In the genomic region with DNA sequence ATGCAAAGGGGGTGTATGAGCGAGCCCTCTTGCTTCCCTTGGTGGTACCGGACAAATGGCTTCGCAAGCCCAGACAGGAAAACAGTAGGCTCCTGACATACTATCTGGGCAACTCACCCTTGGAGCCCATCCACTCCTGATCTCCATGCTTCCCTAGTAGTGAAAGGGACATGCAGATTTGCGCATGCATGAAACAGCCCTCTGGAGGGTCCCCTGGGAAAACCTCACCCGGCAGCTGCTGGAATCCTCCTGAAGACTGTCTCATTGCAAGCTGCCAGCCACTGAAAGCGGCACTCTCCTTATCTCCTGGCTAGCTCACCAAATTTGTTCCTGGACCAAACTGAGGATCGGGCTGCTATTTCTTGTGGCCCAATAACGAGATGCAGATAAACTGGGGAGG, we compare ENCODE assay signal across 1 cellular context.
TF ChIP-seq lines count a peak whose summit lies in the region.

No MANE protein-coding gene starts in this region.

TF ChIP-seq in GM23338, 12 proteins besides CTCF, POLR2A, EP300 and RAD21 (continued from another document):
- TF ChIP-seq, protein P1, sequence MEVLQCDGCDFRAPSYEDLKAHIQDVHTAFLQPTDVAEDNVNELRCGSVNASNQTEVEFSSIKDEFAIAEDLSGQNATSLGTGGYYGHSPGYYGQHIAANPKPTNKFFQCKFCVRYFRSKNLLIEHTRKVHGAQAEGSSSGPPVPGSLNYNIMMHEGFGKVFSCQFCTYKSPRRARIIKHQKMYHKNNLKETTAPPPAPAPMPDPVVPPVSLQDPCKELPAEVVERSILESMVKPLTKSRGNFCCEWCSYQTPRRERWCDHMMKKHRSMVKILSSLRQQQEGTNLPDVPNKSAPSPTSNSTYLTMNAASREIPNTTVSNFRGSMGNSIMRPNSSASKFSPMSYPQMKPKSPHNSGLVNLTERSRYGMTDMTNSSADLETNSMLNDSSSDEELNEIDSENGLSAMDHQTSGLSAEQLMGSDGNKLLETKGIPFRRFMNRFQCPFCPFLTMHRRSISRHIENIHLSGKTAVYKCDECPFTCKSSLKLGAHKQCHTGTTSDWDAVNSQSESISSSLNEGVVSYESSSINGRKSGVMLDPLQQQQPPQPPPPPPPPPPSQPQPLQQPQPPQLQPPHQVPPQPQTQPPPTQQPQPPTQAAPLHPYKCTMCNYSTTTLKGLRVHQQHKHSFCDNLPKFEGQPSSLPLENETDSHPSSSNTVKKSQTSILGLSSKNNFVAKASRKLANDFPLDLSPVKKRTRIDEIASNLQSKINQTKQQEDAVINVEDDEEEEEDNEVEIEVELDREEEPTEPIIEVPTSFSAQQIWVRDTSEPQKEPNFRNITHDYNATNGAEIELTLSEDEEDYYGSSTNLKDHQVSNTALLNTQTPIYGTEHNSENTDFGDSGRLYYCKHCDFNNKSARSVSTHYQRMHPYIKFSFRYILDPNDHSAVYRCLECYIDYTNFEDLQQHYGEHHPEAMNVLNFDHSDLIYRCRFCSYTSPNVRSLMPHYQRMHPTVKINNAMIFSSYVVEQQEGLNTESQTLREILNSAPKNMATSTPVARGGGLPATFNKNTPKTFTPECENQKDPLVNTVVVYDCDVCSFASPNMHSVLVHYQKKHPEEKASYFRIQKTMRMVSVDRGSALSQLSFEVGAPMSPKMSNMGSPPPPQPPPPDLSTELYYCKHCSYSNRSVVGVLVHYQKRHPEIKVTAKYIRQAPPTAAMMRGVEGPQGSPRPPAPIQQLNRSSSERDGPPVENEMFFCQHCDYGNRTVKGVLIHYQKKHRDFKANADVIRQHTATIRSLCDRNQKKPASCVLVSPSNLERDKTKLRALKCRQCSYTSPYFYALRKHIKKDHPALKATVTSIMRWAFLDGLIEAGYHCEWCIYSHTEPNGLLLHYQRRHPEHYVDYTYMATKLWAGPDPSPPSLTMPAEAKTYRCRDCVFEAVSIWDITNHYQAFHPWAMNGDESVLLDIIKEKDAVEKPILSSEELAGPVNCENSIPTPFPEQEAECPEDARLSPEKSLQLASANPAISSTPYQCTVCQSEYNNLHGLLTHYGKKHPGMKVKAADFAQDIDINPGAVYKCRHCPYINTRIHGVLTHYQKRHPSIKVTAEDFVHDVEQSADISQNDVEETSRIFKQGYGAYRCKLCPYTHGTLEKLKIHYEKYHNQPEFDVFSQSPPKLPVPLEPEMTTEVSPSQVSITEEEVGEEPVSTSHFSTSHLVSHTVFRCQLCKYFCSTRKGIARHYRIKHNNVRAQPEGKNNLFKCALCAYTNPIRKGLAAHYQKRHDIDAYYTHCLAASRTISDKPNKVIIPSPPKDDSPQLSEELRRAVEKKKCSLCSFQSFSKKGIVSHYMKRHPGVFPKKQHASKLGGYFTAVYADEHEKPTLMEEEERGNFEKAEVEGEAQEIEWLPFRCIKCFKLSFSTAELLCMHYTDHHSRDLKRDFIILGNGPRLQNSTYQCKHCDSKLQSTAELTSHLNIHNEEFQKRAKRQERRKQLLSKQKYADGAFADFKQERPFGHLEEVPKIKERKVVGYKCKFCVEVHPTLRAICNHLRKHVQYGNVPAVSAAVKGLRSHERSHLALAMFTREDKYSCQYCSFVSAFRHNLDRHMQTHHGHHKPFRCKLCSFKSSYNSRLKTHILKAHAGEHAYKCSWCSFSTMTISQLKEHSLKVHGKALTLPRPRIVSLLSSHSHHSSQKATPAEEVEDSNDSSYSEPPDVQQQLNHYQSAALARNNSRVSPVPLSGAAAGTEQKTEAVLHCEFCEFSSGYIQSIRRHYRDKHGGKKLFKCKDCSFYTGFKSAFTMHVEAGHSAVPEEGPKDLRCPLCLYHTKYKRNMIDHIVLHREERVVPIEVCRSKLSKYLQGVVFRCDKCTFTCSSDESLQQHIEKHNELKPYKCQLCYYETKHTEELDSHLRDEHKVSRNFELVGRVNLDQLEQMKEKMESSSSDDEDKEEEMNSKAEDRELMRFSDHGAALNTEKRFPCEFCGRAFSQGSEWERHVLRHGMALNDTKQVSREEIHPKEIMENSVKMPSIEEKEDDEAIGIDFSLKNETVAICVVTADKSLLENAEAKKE (CRISPR knock-in tag; IDR thresholded peaks at IDR 0.05), result no peak
- TF ChIP-seq, protein P2, sequence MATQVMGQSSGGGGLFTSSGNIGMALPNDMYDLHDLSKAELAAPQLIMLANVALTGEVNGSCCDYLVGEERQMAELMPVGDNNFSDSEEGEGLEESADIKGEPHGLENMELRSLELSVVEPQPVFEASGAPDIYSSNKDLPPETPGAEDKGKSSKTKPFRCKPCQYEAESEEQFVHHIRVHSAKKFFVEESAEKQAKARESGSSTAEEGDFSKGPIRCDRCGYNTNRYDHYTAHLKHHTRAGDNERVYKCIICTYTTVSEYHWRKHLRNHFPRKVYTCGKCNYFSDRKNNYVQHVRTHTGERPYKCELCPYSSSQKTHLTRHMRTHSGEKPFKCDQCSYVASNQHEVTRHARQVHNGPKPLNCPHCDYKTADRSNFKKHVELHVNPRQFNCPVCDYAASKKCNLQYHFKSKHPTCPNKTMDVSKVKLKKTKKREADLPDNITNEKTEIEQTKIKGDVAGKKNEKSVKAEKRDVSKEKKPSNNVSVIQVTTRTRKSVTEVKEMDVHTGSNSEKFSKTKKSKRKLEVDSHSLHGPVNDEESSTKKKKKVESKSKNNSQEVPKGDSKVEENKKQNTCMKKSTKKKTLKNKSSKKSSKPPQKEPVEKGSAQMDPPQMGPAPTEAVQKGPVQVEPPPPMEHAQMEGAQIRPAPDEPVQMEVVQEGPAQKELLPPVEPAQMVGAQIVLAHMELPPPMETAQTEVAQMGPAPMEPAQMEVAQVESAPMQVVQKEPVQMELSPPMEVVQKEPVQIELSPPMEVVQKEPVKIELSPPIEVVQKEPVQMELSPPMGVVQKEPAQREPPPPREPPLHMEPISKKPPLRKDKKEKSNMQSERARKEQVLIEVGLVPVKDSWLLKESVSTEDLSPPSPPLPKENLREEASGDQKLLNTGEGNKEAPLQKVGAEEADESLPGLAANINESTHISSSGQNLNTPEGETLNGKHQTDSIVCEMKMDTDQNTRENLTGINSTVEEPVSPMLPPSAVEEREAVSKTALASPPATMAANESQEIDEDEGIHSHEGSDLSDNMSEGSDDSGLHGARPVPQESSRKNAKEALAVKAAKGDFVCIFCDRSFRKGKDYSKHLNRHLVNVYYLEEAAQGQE (IDR thresholded peaks at IDR 0.05; ENCODE audit: unreplicated experiment), result no peak
- TF ChIP-seq NANOG (IDR thresholded peaks at IDR 0.05; ENCODE audit: borderline replicate concordance) (no peak), ZNF114 (CRISPR knock-in tag; IDR thresholded peaks at IDR 0.05) (no peak), JUNB (IDR thresholded peaks at IDR 0.05; ENCODE audit: unreplicated experiment) (no peak), EZH2 (IDR thresholded peaks at IDR 0.05; ENCODE audit: low read depth, unreplicated experiment) (no peak), POLR2AphosphoS5 (IDR thresholded peaks at IDR 0.05; ENCODE audit: low read depth) (no peak), ZNF331 (CRISPR knock-in tag; IDR thresholded peaks at IDR 0.05; ENCODE audit: low read depth) (no peak), EZH2phosphoT487 (IDR thresholded peaks at IDR 0.05; ENCODE audit: unreplicated experiment) (no peak)
